ENCODE assay signal across 1 cellular context in genomic region chr9:111928342-111928720, GRCh38.
TF ChIP-seq lines count a peak whose summit lies in the region.

No MANE protein-coding gene starts in this region.

TF ChIP-seq in HepG2, 621 proteins besides CTCF, POLR2A, EP300 and RAD21 (continued from another document):
- TF ChIP-seq ZFP91 (CRISPR knock-in tag; IDR thresholded peaks at IDR 0.05; ENCODE audit: borderline replicate concordance) (no peak), SIN3A (IDR thresholded peaks at IDR 0.05; ENCODE audit: borderline replicate concordance, low read depth, low read length) (no peak), HINFP (CRISPR knock-in tag; IDR thresholded peaks at IDR 0.05; ENCODE audit: low read depth) (no peak), ZNF430 (CRISPR knock-in tag; IDR thresholded peaks at IDR 0.05) (no peak), ZNF501 (CRISPR knock-in tag; IDR thresholded peaks at IDR 0.05) (no peak), SAP130 (CRISPR knock-in tag; IDR thresholded peaks at IDR 0.05; ENCODE audit: low read depth) (no peak), KDM5B (CRISPR knock-in tag; IDR thresholded peaks at IDR 0.05; ENCODE audit: borderline replicate concordance) (no peak), ZNF513 (CRISPR knock-in tag; conservative IDR thresholded peaks at IDR 0.05) (no peak), ZBTB7A (CRISPR knock-in tag; IDR thresholded peaks at IDR 0.05) (no peak), MNT (IDR thresholded peaks at IDR 0.05) (no peak), ZNF335 (CRISPR knock-in tag; IDR thresholded peaks at IDR 0.05) (no peak)
